ENCODE assay signal across 8 cellular contexts in the genomic region with DNA sequence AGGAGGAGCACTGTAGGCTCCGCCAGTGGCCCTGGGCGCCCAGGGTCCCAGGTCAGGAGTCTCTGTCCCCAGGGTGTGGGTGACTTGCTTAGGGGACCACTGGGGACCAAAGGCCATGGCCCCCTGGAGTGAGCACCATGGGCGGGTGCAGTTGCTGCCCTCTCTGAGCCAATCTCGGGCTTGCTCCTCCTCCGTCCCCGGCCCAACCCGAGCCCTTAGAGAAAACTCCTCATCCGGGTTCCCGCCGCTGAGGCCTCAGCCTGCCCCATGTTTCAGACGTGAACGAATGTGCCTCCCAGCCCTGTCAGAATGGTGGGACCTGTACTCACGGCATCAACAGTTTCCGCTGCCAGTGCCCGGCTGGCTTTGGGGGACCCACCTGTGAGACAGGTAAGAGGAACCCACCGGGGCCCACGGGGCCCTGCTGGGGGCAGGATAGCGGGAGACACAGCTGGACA. TPM values are rescaled to one million over a fixed set of nuclear protein-coding genes. Genes with fewer than 3 reads are reported as not detected.
DNase-seq lines count a peak whose midpoint lies in the region; ATAC-seq, FAIRE-seq and TF ChIP-seq lines count a peak whose summit lies in the region.

No MANE protein-coding gene starts in this region.

- H3K27me3 ChIP-seq in RWPE2 (ENCODE audit: insufficient read depth, poor library complexity, severe bottlenecking) (peaks cover 18% of the 10 kb centered on the region), keratinocyte (ENCODE audit: control insufficient read depth, extremely low read depth, insufficient read depth, low read length) (peaks cover 40% of the 10 kb centered on the region)

- no peak for DNase-seq in Calu3
- DNase-seq in RWPE2 (ENCODE audit: low spot score), result peak; percentile 59
- DNase-seq in keratinocyte (ENCODE audit: low read depth, low spot score), result no peak
- DNase-seq in stimulated activated CD4-positive, alpha-beta T cell treated with anti-CD3 and anti-CD28 coated beads, Interleukin-4, amount 100 ng/mL, for 24 hours, result no peak
- no peak for DNase-seq in HFFc6

- CTCF ChIA-PET in Calu3 (lab: Charles Lee), result no interaction called here

- H3K4me3 ChIP-seq in RWPE2 (ENCODE audit: severe bottlenecking) (no peak overlapping the region), keratinocyte (ENCODE audit: control insufficient read depth in 2 of 3, extremely low read depth in 1 of 3, insufficient read depth in 2 of 3, low read depth in 1 of 3, low read length in 3 of 3) (peak overlapping the region in 2 of 3 experiments; percentile 53 to 61)

- no peaks in the 10 kb centered on the region for H3K9me1 ChIP-seq in keratinocyte (ENCODE audit: control insufficient read depth, extremely low read depth, insufficient read depth, low read length)

- H3K36me3 ChIP-seq in RWPE2 (ENCODE audit: low read depth), result no peaks in the 10 kb centered on the region
- H3K36me3 ChIP-seq in keratinocyte (ENCODE audit: control insufficient read depth in 2 of 2, extremely low read depth in 1 of 2, insufficient read depth in 2 of 2, low read length in 2 of 2), result no peaks in the 10 kb centered on the region

- dilution Hi-C loops in keratinocyte (cut with MboI; ENCODE audit: extremely low pct_ligation_motif_present, low sequenced_read_pairs), result no loop called here

- H3K27ac ChIP-seq in RWPE2 (ENCODE audit: poor library complexity, severe bottlenecking) (no peak overlapping the region), keratinocyte (ENCODE audit: control insufficient read depth, insufficient read depth, low read length) (no peak overlapping the region)

- FAIRE-seq in keratinocyte (lab: Jason Lieb, UNC), result no peak

- H3K9me3 ChIP-seq in RWPE2 (ENCODE audit: severe bottlenecking), result no peaks in the 10 kb centered on the region
- no peaks in the 10 kb centered on the region for H3K9me3 ChIP-seq in keratinocyte (ENCODE audit: control insufficient read depth, low read depth, low read length)

- H3K4me3 Mint-ChIP-seq in Calu3 (ENCODE audit: low read depth, unreplicated experiment), result peak overlapping the region; percentile 63
- H3K4me3 Mint-ChIP-seq in HFFc6, result no peak overlapping the region

- ATAC-seq in GM21390 (IDR thresholded peaks at IDR 0.05; ENCODE audit: unreplicated experiment), result peak; percentile 5
- no peak for ATAC-seq in RWPE2 (ENCODE audit: low read depth)
- ATAC-seq in HG03378 (IDR thresholded peaks at IDR 0.05; ENCODE audit: unreplicated experiment), result no peak
- no peak for ATAC-seq in HG02973 (IDR thresholded peaks at IDR 0.05; ENCODE audit: unreplicated experiment)

- H3K36me3 Mint-ChIP-seq in Calu3 (ENCODE audit: insufficient read depth, unreplicated experiment) (no peaks in the 10 kb centered on the region), HFFc6 (ENCODE audit: low read depth) (no peaks in the 10 kb centered on the region)

- H3K4me2 ChIP-seq in keratinocyte (ENCODE audit: control insufficient read depth, extremely low read depth, insufficient read depth, low read depth, low read length), result peak overlapping the region; percentile 78

- TF ChIP-seq CTCF in Calu3 (IDR thresholded peaks at IDR 0.05; ENCODE audit: unreplicated experiment), result no peak
- TF ChIP-seq CTCF in RWPE2 (IDR thresholded peaks at IDR 0.05; ENCODE audit: poor library complexity, severe bottlenecking), result no peak
- TF ChIP-seq CTCF in keratinocyte (optimal IDR thresholded peaks at IDR 0.05 in 1 of 3, IDR thresholded peaks at IDR 0.05 in 1 of 3, conservative IDR thresholded peaks at IDR 0.05 in 1 of 3; ENCODE audit: extremely low read depth in 1 of 3, insufficient read depth in 2 of 3, low read length in 3 of 3), result no peak
- TF ChIP-seq CTCF in HFFc6 (IDR thresholded peaks at IDR 0.05), result no peak

- H2AFZ ChIP-seq in keratinocyte (ENCODE audit: control insufficient read depth, low read length), result no peak overlapping the region

- no peak overlapping the region for H3K9ac ChIP-seq in keratinocyte (ENCODE audit: control insufficient read depth, extremely low read depth, insufficient read depth, low read length)

- H3K4me1 ChIP-seq in RWPE2 (ENCODE audit: insufficient read depth, poor library complexity, severe bottlenecking), result no peaks in the 10 kb centered on the region
- peaks cover 8% of the 10 kb centered on the region for H3K4me1 ChIP-seq in keratinocyte (ENCODE audit: control insufficient read depth, extremely low read depth, insufficient read depth, low read length)

- H4K20me1 ChIP-seq in keratinocyte (ENCODE audit: control insufficient read depth, extremely low read depth, insufficient read depth, low read length), result no peaks in the 10 kb centered on the region

- no peaks in the 10 kb centered on the region for H3K79me2 ChIP-seq in keratinocyte (ENCODE audit: control insufficient read depth, insufficient read depth, low read length)

- H3K9me3 Mint-ChIP-seq in Calu3 (ENCODE audit: low read depth, unreplicated experiment), result no peaks in the 10 kb centered on the region
- no peaks in the 10 kb centered on the region for H3K9me3 Mint-ChIP-seq in HFFc6

- H3K27me3 Mint-ChIP-seq in Calu3 (ENCODE audit: unreplicated experiment), result peaks cover 62% of the 10 kb centered on the region
- H3K27me3 Mint-ChIP-seq in HFFc6 (ENCODE audit: insufficient read depth), result peaks cover 9% of the 10 kb centered on the region

- no peak overlapping the region for H3K27ac Mint-ChIP-seq in Calu3 (ENCODE audit: unreplicated experiment)
- no peak overlapping the region for H3K27ac Mint-ChIP-seq in HFFc6

- intact Hi-C loops in Calu3 (cut with micrococcal nuclease; ENCODE audit: unreplicated experiment), result no loop called here

- no TSS peak for BruUV-seq in Calu3 (replicated peaks; lab: Mats Ljungman, UMichigan)

- H3K4me1 Mint-ChIP-seq in Calu3 (ENCODE audit: low read depth, unreplicated experiment) (no peaks in the 10 kb centered on the region), HFFc6 (ENCODE audit: low read depth) (no peaks in the 10 kb centered on the region)

RNA-seq across cellular contexts. Expression of a gene that starts 38.6 kb away (rescaled TPM):
- 0.76 and 0.86 TPM in 2 replicates for total RNA-seq in Calu3 (2022)
- under 0.01 to 0.12 TPM (median 0.04 TPM) in 3 replicates for polyA plus RNA-seq in keratinocyte
- not detected for polyA plus RNA-seq in keratinocyte (2011; ENCODE audit: low read depth)
- 0.04 TPM in 1 of 2 replicates, not detected in the other for polyA plus RNA-seq in keratinocyte (2011; cell fraction: cytosol; rRNA removed)
- polyA plus RNA-seq in keratinocyte (2011; cell fraction: nucleus; rRNA removed), result 0.09 and 0.19 TPM in 2 replicates
- polyA plus RNA-seq in keratinocyte (2012; ENCODE audit: low replicate concordance), result 0.05 and 0.18 TPM in 2 replicates
- polyA minus RNA-seq in keratinocyte, result 0.43 TPM in 1 of 3 replicates, not detected in the others
- not detected for polyA minus RNA-seq in keratinocyte (2011; cell fraction: cytosol; rRNA and poly(A)+ RNA removed)
- polyA minus RNA-seq in keratinocyte (2011; cell fraction: nucleus; rRNA and poly(A)+ RNA removed), result 0.42 and 0.85 TPM in 2 replicates
- total RNA-seq in HFFc6 (2021; fragmentation: NEBNext Ultra II Directional; extraction: Animal tissue kit (Norgen Biotek cat#: 25700)), result 1 to 10 TPM; 1.2 to 2.1 (median 1.6) TPM
